1 cellular context compared by ENCODE assay signal in the genomic region with DNA sequence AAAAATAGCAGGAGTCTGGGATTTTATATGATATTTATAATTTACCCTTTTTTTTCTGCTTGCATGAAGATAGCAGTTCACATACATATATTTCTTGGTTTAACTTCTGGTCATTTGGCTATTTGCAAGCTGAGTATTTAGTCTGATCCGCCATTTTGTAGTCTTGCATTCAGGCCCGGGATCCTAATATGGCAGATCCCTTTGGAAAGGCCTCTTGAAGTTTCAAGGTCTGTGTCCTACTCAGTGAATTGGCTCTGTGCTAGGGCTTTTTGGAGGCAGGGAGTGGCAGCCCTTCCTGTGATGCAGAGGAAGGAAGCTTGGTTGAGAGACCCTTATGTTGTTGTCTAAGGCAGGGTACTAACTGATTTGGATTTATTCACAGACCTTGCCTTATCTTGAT.
TF ChIP-seq lines count a peak whose summit lies in the region.

No MANE protein-coding gene starts in this region.

TF ChIP-seq in GM23338, 12 proteins besides CTCF, POLR2A, EP300 and RAD21 (continued from another document):
- TF ChIP-seq REST (IDR thresholded peaks at IDR 0.05; ENCODE audit: unreplicated experiment): no peak
- no peak for TF ChIP-seq ZNF331 (CRISPR knock-in tag; IDR thresholded peaks at IDR 0.05; ENCODE audit: low read depth)
- TF ChIP-seq ZNF114 (CRISPR knock-in tag; IDR thresholded peaks at IDR 0.05): no peak
